22 cellular contexts compared by ENCODE assay signal in genomic region chr9:6639622-6640021, GRCh38. TPM values are rescaled to one million over a fixed set of nuclear protein-coding genes. Genes with fewer than 3 reads are reported as not detected.
DNase-seq lines count a peak whose midpoint lies in the region; ATAC-seq and TF ChIP-seq lines count a peak whose summit lies in the region.
"Had no signal": no experiment of that assay in that cellular context is flagged by ENCODE, and none has a peak within 500 bp of the region (broad histone marks: within the 10 kb centered on the region; RNA-seq: fewer than 3 reads in every experiment).

No MANE protein-coding gene starts in this region.

- peaks cover 94% of the 10 kb centered on the region for H3K79me2 ChIP-seq in MM.1S (ENCODE audit: low read length)

- DNase-seq in MM.1S (peak; percentile 76), epithelial cell of proximal tubule (ENCODE audit: low read depth) (no peak), psoas muscle (no peak), NCI-H345 (lab: John Stamatoyannopoulos, UW) (no peak), sciatic nerve (ENCODE audit: low spot score) (no peak), HuH-7.5 (ENCODE audit: low spot score) (no peak)
- DNase-seq in activated CD4-positive, alpha-beta T cell treated with anti-CD3 and anti-CD28 coated beads for 36 hours: no peak
- DNase-seq: Calu3; CD8-positive, alpha-beta memory T cell; DMS79 treated with DMSO at 0.1 percent for 48 hours; GF-D8; GM23248; H9; KG1; NCI-H1048; NCI-H1694; NCI-H2029 treated with DMSO at 0.1 percent for 48 hours; NCI-H748 treated with DMSO at 0.1 percent for 48 hours had no signal

- POLR2A ChIA-PET in activated CD4-positive, alpha-beta T cell treated with anti-CD3 and anti-CD28 coated beads for 36 hours (lab: Charles Lee): no interaction called here

- H3K36me3 ChIP-seq in MM.1S (replicated peaks; ENCODE audit: insufficient read depth, low read length) (no peaks in the 10 kb centered on the region), psoas muscle (ENCODE audit: insufficient read depth in 1 of 2, low read depth in 1 of 2) (no peaks in the 10 kb centered on the region)
- H3K36me3 ChIP-seq: SJCRH30 had no signal

- no peaks in the 10 kb centered on the region for H4K20me1 ChIP-seq in MM.1S (ENCODE audit: insufficient read depth, low read length)

- no peaks in the 10 kb centered on the region for H3K9me2 ChIP-seq in MM.1S (replicated peaks; ENCODE audit: insufficient read depth, low read length)

- H3K27ac Mint-ChIP-seq in activated CD4-positive, alpha-beta T cell treated with anti-CD3 and anti-CD28 coated beads for 36 hours: no peak overlapping the region
- H3K27ac Mint-ChIP-seq: CD8-positive, alpha-beta memory T cell had no signal

- H3K9me3 ChIP-seq in MM.1S (replicated peaks; ENCODE audit: insufficient read depth, low read length) (no peaks in the 10 kb centered on the region), psoas muscle (no peaks in the 10 kb centered on the region)
- H3K9me3 ChIP-seq: SJCRH30 had no signal

- 37 to 55% (median 40%) methylated on average over 3 of the region's 3 CpGs for WGBS in psoas muscle, 3 donors

- H3K4me3 Mint-ChIP-seq in activated CD4-positive, alpha-beta T cell treated with anti-CD3 and anti-CD28 coated beads for 36 hours: no peak overlapping the region
- H3K4me3 Mint-ChIP-seq: CD8-positive, alpha-beta memory T cell; H9 had no signal

- H3K27ac ChIP-seq in MM.1S (ENCODE audit: low read length): peak overlapping the region; percentile 83
- peak overlapping the region; percentile 42 for H3K27ac ChIP-seq in psoas muscle
- H3K27ac ChIP-seq: C4-2B, GM23248, SJCRH30 had no signal

- H3K27me3 ChIP-seq in MM.1S (replicated peaks; ENCODE audit: insufficient read depth, low read length) (no peaks in the 10 kb centered on the region), psoas muscle (ENCODE audit: insufficient read depth in 3 of 3, low read length in 2 of 3) (peaks cover 0 to 19% (median 0%) of the 10 kb centered on the region in 3 donors)
- H3K27me3 ChIP-seq: SJCRH30 had no signal

- ATAC-seq in GM18502 (IDR thresholded peaks at IDR 0.05; ENCODE audit: poor library complexity, unreplicated experiment): peak; percentile 39
- ATAC-seq in psoas muscle: peak in 1 of 4 donors; percentile 51
- no peak for ATAC-seq in activated CD4-positive, alpha-beta T cell treated with anti-CD3 and anti-CD28 coated beads for 36 hours
- ATAC-seq in sciatic nerve: no peak
- ATAC-seq: SK-N-SH treated with all-trans-retinoic acid at 6 μM for 48 hours had no signal

- TF ChIP-seq CTCF in MM.1S (IDR thresholded peaks at IDR 0.05; ENCODE audit: low read length) (no peak), epithelial cell of proximal tubule (conservative IDR thresholded peaks at IDR 0.05; ENCODE audit: low read depth, low read length) (no peak), psoas muscle (IDR thresholded peaks at IDR 0.05) (no peak)

- H2AFZ ChIP-seq in MM.1S (ENCODE audit: low read length): no peak overlapping the region
- H2AFZ ChIP-seq: GM23248 had no signal

- peaks cover 41% of the 10 kb centered on the region for H3K4me1 ChIP-seq in MM.1S (ENCODE audit: low read length)
- peaks cover 5% of the 10 kb centered on the region for H3K4me1 ChIP-seq in psoas muscle

- no peaks in the 10 kb centered on the region for H3K9me3 Mint-ChIP-seq in activated CD4-positive, alpha-beta T cell treated with anti-CD3 and anti-CD28 coated beads for 36 hours (ENCODE audit: low read depth)
- H3K9me3 Mint-ChIP-seq: CD8-positive, alpha-beta memory T cell; H9 had no signal

- peak overlapping the region; percentile 25 for H3K4me3 ChIP-seq in MM.1S (ENCODE audit: low read length)
- H3K4me3 ChIP-seq in epithelial cell of proximal tubule (ENCODE audit: low read depth, low read length): peak overlapping the region; percentile 5
- H3K4me3 ChIP-seq in psoas muscle: no peak overlapping the region
- H3K4me3 ChIP-seq: GM23248, SJCRH30 had no signal

- H3K4me1 Mint-ChIP-seq in activated CD4-positive, alpha-beta T cell treated with anti-CD3 and anti-CD28 coated beads for 36 hours: peaks cover 6% of the 10 kb centered on the region

- peaks cover 18% of the 10 kb centered on the region for H3F3A ChIP-seq in MM.1S (ENCODE audit: insufficient read depth, low read length)

- peak overlapping the region; percentile 67 for H3K4me2 ChIP-seq in MM.1S (ENCODE audit: low read depth, low read length)

- no peaks in the 10 kb centered on the region for H3K36me3 Mint-ChIP-seq in activated CD4-positive, alpha-beta T cell treated with anti-CD3 and anti-CD28 coated beads for 36 hours (ENCODE audit: low read depth)
- H3K36me3 Mint-ChIP-seq: CD8-positive, alpha-beta memory T cell had no signal

- CTCF ChIA-PET in activated CD4-positive, alpha-beta T cell treated with anti-CD3 and anti-CD28 coated beads for 36 hours (lab: Charles Lee): no interaction called here

- H3K9ac ChIP-seq in MM.1S (ENCODE audit: low read length): peak overlapping the region; percentile 54
- H3K9ac ChIP-seq: GM23248 had no signal

- intact Hi-C loops in psoas muscle (cut with DNase I) (no loop called here), sciatic nerve (cut with DNase I) (no loop called here)
- intact Hi-C loops in activated CD4-positive, alpha-beta T cell treated with anti-CD3 and anti-CD28 coated beads for 36 hours (cut with DNase I, micrococcal nuclease): no loop called here

- H3K27me3 Mint-ChIP-seq in activated CD4-positive, alpha-beta T cell treated with anti-CD3 and anti-CD28 coated beads for 36 hours: peaks cover 50% of the 10 kb centered on the region

RNA-seq across cellular contexts. Expression of gene GLDC, which starts 5.9 kb away (rescaled TPM):
- total RNA-seq in epithelial cell of proximal tubule (58.2 and 68.8 TPM in 2 replicates), psoas muscle (1 to 10 TPM in 2 of 4 donors, under 1 TPM in 2; 0.30 to 2.3 (median 0.89) TPM), sciatic nerve (35.6 TPM)
- 1 to 10 TPM in 2 of 3 donors, under 1 TPM in 1; 0.85 to 1.4 (median 1.4) TPM for polyA plus RNA-seq in psoas muscle
- 1 to 10 TPM in 1 of 2 experiments, under 1 TPM in 1; 0.95 to 1.8 TPM for total RNA-seq in activated CD4-positive, alpha-beta T cell treated with anti-CD3 and anti-CD28 coated beads for 36 hours
- total RNA-seq: SJCRH30 had no signal

Comparison
In these comparisons a context has a peak if more than half of its experiments do, and no peak if none do; other contexts are left out.
1. RNA of gene GLDC, which starts 5.9 kb away (total RNA-seq): 58.2 to 68.8 TPM in epithelial cell of proximal tubule and 35.6 TPM in sciatic nerve (single experiment); 0.95 to 1.8 TPM in activated CD4-positive, alpha-beta T cell treated with anti-CD3 and anti-CD28 coated beads for 36 hours and 0.30 to 2.3 TPM in psoas muscle; every median in the first group is over 10 times any median in the second.